Comparison of ENCODE assay signal across 4 cellular contexts in genomic region chr5:179661647-179662046, GRCh38. TPM values are rescaled to one million over a fixed set of nuclear protein-coding genes. Genes with fewer than 3 reads are reported as not detected.
"Had no signal": no experiment of that assay in that cellular context is flagged by ENCODE, and none has a peak within 500 bp of the region (broad histone marks: within the 10 kb centered on the region; RNA-seq: fewer than 3 reads in every experiment).

No MANE protein-coding gene starts in this region.

RNA-seq across cellular contexts. Expression of gene CBY3, which starts 19.2 kb away (rescaled TPM):
- total RNA-seq: LHCN-M2, M059J, MCF 10A, NCI-H460 had no signal
